ENCODE assay signal across 8 cellular contexts in the genomic region with DNA sequence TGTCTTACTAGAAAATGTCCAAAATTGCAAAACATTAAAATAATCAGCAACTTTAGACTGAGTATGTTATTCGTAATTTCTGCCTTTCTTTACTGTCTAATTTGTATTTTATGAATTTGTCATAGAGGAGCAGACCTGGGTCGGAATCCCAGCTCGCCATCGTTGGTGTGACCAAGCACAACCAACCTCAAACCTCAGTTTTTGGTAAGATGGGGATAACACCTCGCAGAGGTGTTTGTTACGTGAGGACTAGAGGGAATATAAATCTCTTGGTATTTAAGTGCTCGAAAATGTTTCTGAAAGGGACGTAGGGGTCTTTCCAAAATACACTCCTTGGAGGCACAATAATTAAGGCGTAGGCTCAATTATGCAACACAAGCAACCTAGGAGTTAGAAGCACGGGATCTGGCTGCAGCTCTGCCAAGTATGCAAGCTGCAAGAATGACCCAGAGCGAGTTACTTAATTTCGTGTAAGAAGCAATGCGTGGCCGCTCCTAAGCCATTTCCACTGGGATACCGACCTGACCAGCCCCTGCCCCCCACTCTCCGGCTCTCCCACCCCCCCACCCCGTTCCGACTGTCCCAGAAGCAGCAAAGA. TPM values are rescaled to one million over a fixed set of nuclear protein-coding genes. Genes with fewer than 3 reads are reported as not detected.
DNase-seq lines count a peak whose midpoint lies in the region; TF ChIP-seq lines count a peak whose summit lies in the region.

No MANE protein-coding gene starts in this region.

- no peaks in the 10 kb centered on the region for H3K27me3 ChIP-seq in MG63
- no peaks in the 10 kb centered on the region for H3K27me3 ChIP-seq in fibroblast of lung (ENCODE audit: control insufficient read depth, insufficient read depth, low read length)

- H3K4me3 ChIP-seq in MG63 (peak overlapping the region; percentile 83), fibroblast of lung (replicated peaks in 1 of 4; ENCODE audit: control extremely low read depth in 1 of 4, insufficient read depth in 1 of 4, low read depth in 3 of 4, low read length in 4 of 4) (peak overlapping the region; percentile 82 to 100 (median 92)), urinary bladder (ENCODE audit: low read depth, low read length) (peak overlapping the region; percentile 69)

- H3K9ac ChIP-seq in fibroblast of lung (ENCODE audit: insufficient read depth, low read length) = peak overlapping the region; percentile 94

- no peaks in the 10 kb centered on the region for H3K9me3 Mint-ChIP-seq in activated CD4-positive, alpha-beta memory T cell treated with anti-CD3 and anti-CD28 coated beads, Interleukin-2, amount 10 ng/mL, durations not matched to agents 7 days and 5 days

- peaks cover 30% of the 10 kb centered on the region for H3K36me3 Mint-ChIP-seq in activated CD4-positive, alpha-beta memory T cell treated with anti-CD3 and anti-CD28 coated beads, Interleukin-2, amount 10 ng/mL, durations not matched to agents 7 days and 5 days (ENCODE audit: low read depth)

- no peaks in the 10 kb centered on the region for H4K20me1 ChIP-seq in fibroblast of lung (ENCODE audit: control insufficient read depth, extremely low read depth, insufficient read depth, low read length)

- H3K27me3 Mint-ChIP-seq in activated CD4-positive, alpha-beta memory T cell treated with anti-CD3 and anti-CD28 coated beads, Interleukin-2, amount 10 ng/mL, durations not matched to agents 7 days and 5 days = no peaks in the 10 kb centered on the region

- peaks cover 2% of the 10 kb centered on the region for H3K4me1 ChIP-seq in fibroblast of lung (ENCODE audit: control insufficient read depth, extremely low read depth, insufficient read depth, low read length)
- no peaks in the 10 kb centered on the region for H3K4me1 ChIP-seq in urinary bladder (ENCODE audit: insufficient read depth)

- H3K27ac ChIP-seq in fibroblast of lung (ENCODE audit: insufficient read depth, low read length) (peak overlapping the region; percentile 94), urinary bladder (ENCODE audit: low read depth) (peak overlapping the region; percentile 94)

- H3K4me2 ChIP-seq in fibroblast of lung (ENCODE audit: extremely low read depth, insufficient read depth, low read length) = peak overlapping the region; percentile 88

- POLR2A ChIA-PET in HEK293T (lab: Yijun Ruan, JAX) = interaction anchor here (1.0 to 2.1 kb wide), 5 partner anchors 10 to 159 kb away, joined by 3 to 6 read pairs (median 3); partner anchors contain the start of genes EIF4E and METAP1
- POLR2A ChIA-PET in activated CD4-positive, alpha-beta memory T cell treated with anti-CD3 and anti-CD28 coated beads, Interleukin-2, amount 10 ng/mL, durations not matched to agents 7 days and 5 days (lab: Charles Lee) = interaction anchor here (0.5 to 5.1 kb wide), 22 partner anchors 14 to 859 kb away, joined by 3 to 61 read pairs (median 5); partner anchors contain the start of genes C4orf17, DAPP1, DNAJB14 and EIF4E

- H3K36me3 ChIP-seq in MG63 (peaks cover 18% of the 10 kb centered on the region), fibroblast of lung (ENCODE audit: control insufficient read depth, insufficient read depth, low read length) (peaks cover 8% of the 10 kb centered on the region), urinary bladder (ENCODE audit: insufficient read depth) (peaks cover 3% of the 10 kb centered on the region)

- no peak overlapping the region for H2AFZ ChIP-seq in fibroblast of lung (ENCODE audit: low read length)

- 3% methylated on average over 18 of the region's 18 CpGs for WGBS in urinary bladder

- H3K79me2 ChIP-seq in fibroblast of lung (ENCODE audit: control insufficient read depth, insufficient read depth, low read length) = peaks cover 63% of the 10 kb centered on the region

- peak; percentile 10 for DNase-seq in stimulated activated CD4-positive, alpha-beta T cell treated with anti-CD3 and anti-CD28 coated beads, Interleukin-1b, Interleukin-23, amount 100 ng/mL, for 48 hours
- DNase-seq in stimulated activated CD4-positive, alpha-beta T cell treated with anti-CD3 and anti-CD28 coated beads, Interleukin-4, amount 100 ng/mL, for 1 hour = no peak
- DNase-seq in HEK293T (ENCODE audit: extremely low spot score) (peak; percentile 31), MG63 (peak; percentile 53), fibroblast of lung (ENCODE audit: low read depth in 2 of 2) (peak; percentile 70 to 94), myocyte (ENCODE audit: low read depth) (peak; percentile 49)
- peak; percentile 21 for DNase-seq in activated CD4-positive, alpha-beta memory T cell treated with anti-CD3 and anti-CD28 coated beads, Interleukin-2, amount 10 ng/mL, durations not matched to agents 7 days and 5 days

- peaks cover 45% of the 10 kb centered on the region for H3K4me1 Mint-ChIP-seq in activated CD4-positive, alpha-beta memory T cell treated with anti-CD3 and anti-CD28 coated beads, Interleukin-2, amount 10 ng/mL, durations not matched to agents 7 days and 5 days

- H3K9me3 ChIP-seq in MG63 = no peaks in the 10 kb centered on the region
- H3K9me3 ChIP-seq in fibroblast of lung (ENCODE audit: control insufficient read depth, insufficient read depth, low read depth, low read length) = no peaks in the 10 kb centered on the region

- CTCF ChIA-PET in HEK293T (lab: Yijun Ruan, JAX) = no interaction called here
- CTCF ChIA-PET in activated CD4-positive, alpha-beta memory T cell treated with anti-CD3 and anti-CD28 coated beads, Interleukin-2, amount 10 ng/mL, durations not matched to agents 7 days and 5 days (lab: Charles Lee) = interaction anchor here (1.0 to 2.1 kb wide), 5 partner anchors 32 to 148 kb away, joined by 3 to 17 read pairs (median 5); partner anchors contain the start of gene METAP1

- TF ChIP-seq CTCF in fibroblast of lung (conservative IDR thresholded peaks at IDR 0.05 in 1 of 2, IDR thresholded peaks at IDR 0.05 in 1 of 2; ENCODE audit: low read depth in 1 of 2, low read length in 2 of 2) = no peak

- peak overlapping the region; percentile 93 for H3K4me3 Mint-ChIP-seq in activated CD4-positive, alpha-beta memory T cell treated with anti-CD3 and anti-CD28 coated beads, Interleukin-2, amount 10 ng/mL, durations not matched to agents 7 days and 5 days

- peak overlapping the region; percentile 97 for H3K27ac Mint-ChIP-seq in activated CD4-positive, alpha-beta memory T cell treated with anti-CD3 and anti-CD28 coated beads, Interleukin-2, amount 10 ng/mL, durations not matched to agents 7 days and 5 days

TF ChIP-seq in HEK293T, 16 proteins besides CTCF, POLR2A, EP300 and RAD21:
- TF ChIP-seq ELF4 (IDR thresholded peaks at IDR 0.05) (no peak), L3MBTL2 (conservative IDR thresholded peaks at IDR 0.05) (no peak), TARDBP (IDR thresholded peaks at IDR 0.05) (no peak), FOXK2 (IDR thresholded peaks at IDR 0.05) (no peak), PKNOX1 (IDR thresholded peaks at IDR 0.05) (no peak), BHLHE40 (IDR thresholded peaks at IDR 0.05; ENCODE audit: borderline replicate concordance) (no peak), ARNT (IDR thresholded peaks at IDR 0.05) (no peak), SUZ12 (IDR thresholded peaks at IDR 0.05) (no peak), HDGF (IDR thresholded peaks at IDR 0.05; ENCODE audit: borderline replicate concordance) (no peak), ZNF384 (IDR thresholded peaks at IDR 0.05) (no peak), CTBP1 (IDR thresholded peaks at IDR 0.05; ENCODE audit: borderline replicate concordance) (no peak), FOXA1 (IDR thresholded peaks at IDR 0.05) (no peak)
TF ChIP-seq in HEK293T: peak in this region for 0.

RNA-seq across cellular contexts. Expression of gene ADH5, which starts 0.6 kb away (rescaled TPM):
- 147 and 184 TPM in 2 replicates for total RNA-seq in MG63 (2014; rRNA removed; shearing (Covaris generic); ENCODE audit: low replicate concordance)
- total RNA-seq in activated CD4-positive, alpha-beta memory T cell treated with anti-CD3 and anti-CD28 coated beads, Interleukin-2, amount 10 ng/mL, durations not matched to agents 7 days and 5 days = 100 to 1,000 TPM; 107 to 114 TPM
- total RNA-seq in fibroblast of lung (270 and 307 TPM in 2 replicates), myocyte (118 and 122 TPM in 2 replicates), urinary bladder (165 TPM)
- polyA plus RNA-seq in fibroblast of lung (430 and 504 TPM in 2 replicates), urinary bladder (297 TPM)
- 331 and 343 TPM in 2 replicates for polyA plus RNA-seq in fibroblast of lung (2012)
- 121 and 152 TPM in 2 replicates for polyA minus RNA-seq in fibroblast of lung (ENCODE audit: low replicate concordance)
- polyA plus RNA-seq in myocyte (2012) = 125 TPM

RNA-seq across cellular contexts. Expression of gene ADH4, which starts 56.1 kb away (rescaled TPM):
- total RNA-seq in MG63 (2014; rRNA removed; shearing (Covaris generic); ENCODE audit: low replicate concordance) = not detected in 2 replicates
- total RNA-seq in activated CD4-positive, alpha-beta memory T cell treated with anti-CD3 and anti-CD28 coated beads, Interleukin-2, amount 10 ng/mL, durations not matched to agents 7 days and 5 days = not detected
- total RNA-seq in fibroblast of lung (not detected in 2 replicates), myocyte (not detected in 2 replicates), urinary bladder (not detected)
- polyA plus RNA-seq in fibroblast of lung (0.03 TPM in 1 of 2 replicates, not detected in the other), urinary bladder (0.22 TPM)
- not detected in 2 replicates for polyA plus RNA-seq in fibroblast of lung (2012)
- polyA minus RNA-seq in fibroblast of lung (ENCODE audit: low replicate concordance) = not detected in 2 replicates
- polyA plus RNA-seq in myocyte (2012) = not detected
